ENCODE assay signal across 15 cellular contexts in the genomic region with DNA sequence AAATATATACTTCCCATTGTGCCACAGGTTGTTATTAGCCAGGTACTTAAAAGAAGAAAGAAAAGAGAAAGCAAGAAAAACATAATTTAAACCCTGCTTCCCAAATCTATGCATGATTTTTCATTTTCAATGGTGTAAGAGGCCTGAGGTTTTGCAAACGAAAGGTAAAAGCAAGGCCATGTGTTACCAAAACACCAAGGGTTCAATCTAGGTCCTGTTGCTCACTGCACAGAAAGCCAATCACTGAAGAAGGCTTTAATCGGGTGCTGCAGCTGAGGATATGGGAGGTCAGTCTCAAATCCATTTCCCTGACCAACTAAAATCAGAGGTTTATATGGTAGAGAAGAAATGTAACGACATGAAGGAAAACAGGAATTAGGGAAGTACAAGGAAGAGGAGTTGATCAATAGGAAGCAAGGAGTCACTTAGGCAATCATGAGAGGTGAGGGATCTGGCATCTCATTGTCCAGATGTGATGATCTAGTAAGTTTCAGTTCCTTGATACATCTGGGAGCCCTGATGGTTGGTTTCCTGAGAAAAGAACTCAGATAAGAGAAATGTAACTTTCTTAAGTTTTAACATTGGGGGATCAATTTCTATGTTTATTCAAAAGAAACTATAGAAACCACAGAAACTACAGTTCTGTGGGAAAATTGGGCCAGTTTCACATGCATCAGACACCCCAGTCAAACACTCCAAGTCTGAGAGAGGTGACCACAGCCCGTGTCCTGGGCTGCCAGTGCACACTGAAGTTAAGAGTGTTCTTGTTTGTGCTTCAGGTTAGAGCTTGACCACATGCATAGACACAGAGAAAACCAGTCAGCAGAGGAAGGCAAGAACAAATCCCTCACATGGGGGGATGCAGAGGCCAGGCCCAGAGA. TPM values are rescaled to one million over a fixed set of nuclear protein-coding genes. Genes with fewer than 3 reads are reported as not detected.
"Had no signal": no experiment of that assay in that cellular context is flagged by ENCODE, and none has a peak within 500 bp of the region (broad histone marks: within the 10 kb centered on the region; RNA-seq: fewer than 3 reads in every experiment).

No MANE protein-coding gene starts in this region.

- H3K27me3 ChIP-seq: colonic mucosa, pancreas had no signal

- ATAC-seq: mucosa of descending colon; naive thymus-derived CD4-positive, alpha-beta T cell; pancreas; sciatic nerve had no signal

- H3K36me3 ChIP-seq: colonic mucosa, left ventricle myocardium inferior, pancreas, thoracic aorta had no signal

- H3K4me3 ChIP-seq: colonic mucosa, left ventricle myocardium inferior, mucosa of descending colon, pancreas, thoracic aorta had no signal

- H3K27ac ChIP-seq: colonic mucosa, left ventricle myocardium inferior, pancreas, thoracic aorta had no signal

- DNase-seq: activated CD4-positive, alpha-beta T cell treated with anti-CD3 and anti-CD28 coated beads, Interleukin-2, amount 10 ng/mL, durations not matched to agents 7 days and 5 days; activated CD4-positive, CD25-positive, alpha-beta regulatory T cell; activated CD8-positive, alpha-beta memory T cell treated with anti-CD3 and anti-CD28 coated beads, Interleukin-2, amount 50 U/mL, for 48 hours; activated naive CD8-positive, alpha-beta T cell treated with anti-CD3 and anti-CD28 coated beads for 36 hours; amygdala; central memory CD4-positive, alpha-beta T cell; colonic mucosa; kidney; left ventricle myocardium inferior; mucosa of descending colon; naive thymus-derived CD4-positive, alpha-beta T cell; pancreas had no signal

- FAIRE-seq: endometrium, kidney, pancreas had no signal

- H3K9me3 ChIP-seq: colonic mucosa, pancreas, thoracic aorta had no signal

- H3K4me1 ChIP-seq: colonic mucosa, pancreas had no signal

RNA-seq across cellular contexts. Expression of a gene that starts 18.1 kb away (rescaled TPM):
- total RNA-seq: activated CD4-positive, alpha-beta T cell treated with anti-CD3 and anti-CD28 coated beads, Interleukin-2, amount 10 ng/mL, durations not matched to agents 7 days and 5 days had no signal
